In the genomic region with DNA sequence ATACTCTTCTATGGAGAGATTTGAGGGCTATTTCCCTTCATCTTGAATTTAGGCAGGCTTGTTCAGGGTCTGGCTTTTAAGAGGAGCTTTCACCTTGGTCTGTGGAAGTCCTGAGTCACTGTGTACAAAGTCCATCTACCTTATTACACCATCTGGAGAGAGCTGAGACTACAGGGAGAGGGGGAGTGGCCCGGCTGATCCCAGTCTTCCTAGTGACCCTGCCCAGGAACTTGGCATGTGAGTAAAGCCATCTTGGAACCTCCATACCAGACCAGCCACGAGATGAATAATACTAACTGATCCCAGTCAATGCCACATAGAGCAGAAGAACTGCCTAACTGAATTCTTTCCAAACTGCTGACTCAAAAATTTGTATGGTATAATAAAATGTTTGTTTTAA, we compare ENCODE assay signal across 12 cellular contexts. TPM values are rescaled to one million over a fixed set of nuclear protein-coding genes. Genes with fewer than 3 reads are reported as not detected.
DNase-seq lines count a peak whose midpoint lies in the region; ATAC-seq and TF ChIP-seq lines count a peak whose summit lies in the region.
"Had no signal": no experiment of that assay in that cellular context is flagged by ENCODE, and none has a peak within 500 bp of the region (broad histone marks: within the 10 kb centered on the region; RNA-seq: fewer than 3 reads in every experiment).

No MANE protein-coding gene starts in this region.

- peak overlapping the region; percentile 13 for H2AFZ ChIP-seq in HCT116 (ENCODE audit: low read depth, low read length, poor library complexity, severe bottlenecking)
- H2AFZ ChIP-seq in hepatocyte: peak overlapping the region; percentile 36

- intact Hi-C loops in HCT116 (cut with micrococcal nuclease) (no loop called here), adrenal gland (cut with DNase I) (loop anchor here in 1 of 2 donors (10.0 kb wide), 1 partner anchor 72 kb away; no protein-coding TSS in a partner anchor)

- TF ChIP-seq RAD21 in HCT116 (IDR thresholded peaks at IDR 0.05; ENCODE audit: low read depth): no peak

- TF ChIP-seq CTCF in HCT116 (IDR thresholded peaks at IDR 0.05 in 2 of 3, conservative IDR thresholded peaks at IDR 0.05 in 1 of 3; ENCODE audit: borderline replicate concordance in 1 of 3, insufficient read depth in 1 of 3, low read depth in 2 of 3, low read length in 2 of 3) (no peak), adrenal gland (IDR thresholded peaks at IDR 0.05) (no peak), hepatocyte (IDR thresholded peaks at IDR 0.05; ENCODE audit: poor library complexity) (no peak)

- H3K79me2 ChIP-seq in HCT116 (ENCODE audit: insufficient read depth, low read length): no peaks in the 10 kb centered on the region
- no peaks in the 10 kb centered on the region for H3K79me2 ChIP-seq in hepatocyte

- WGBS in adrenal gland, 4 donors: 33 to 62% (median 47%) methylated on average over 2 of the region's 2 CpGs
- 80% methylated on average over 2 of the region's 2 CpGs for WGBS in hepatocyte (ENCODE audit: low lambda C conversion rate, missing lambda C conversion rate)

- H3K4me1 ChIP-seq in HCT116 (ENCODE audit: control insufficient read depth in 1 of 2, insufficient read depth in 2 of 2, low read length in 2 of 2) (peaks cover 0 to 7% of the 10 kb centered on the region in 2 experiments; a peak in 2 of 4 replicates), adrenal gland (replicated peaks in 1 of 2) (peaks cover 0 to 8% of the 10 kb centered on the region in 2 donors), hepatocyte (ENCODE audit: insufficient read depth) (peaks cover 12% of the 10 kb centered on the region)

- H3K27ac ChIP-seq in HCT116 (ENCODE audit: low read depth, low read length) (no peak overlapping the region), adrenal gland (peak overlapping the region in 2 of 5 donors; percentile 53 to 65), hepatocyte (peak overlapping the region; percentile 94)
- H3K27ac ChIP-seq: thoracic aorta had no signal

- DNase-seq in HCT116 (ENCODE audit: low read depth, low spot score) (peak; percentile 15), adrenal gland (peak in 6 of 7 donors; percentile 32 to 85 (median 58)), hepatocyte (ENCODE audit: low spot score) (peak; percentile 87), stromal cell of bone marrow (ENCODE audit: low read depth) (peak; percentile 75), 8988T (no peak), NCI-H2081 treated with DMSO at 0.1 percent for 48 hours (lab: John Stamatoyannopoulos, UW) (no peak), SHP77 (lab: John Stamatoyannopoulos, UW) (no peak)
- DNase-seq in activated CD4-positive, alpha-beta T cell treated with anti-CD3 and anti-CD28 coated beads for 48 hours: no peak
- DNase-seq: activated naive CD8-positive, alpha-beta T cell treated with anti-CD3 and anti-CD28 coated beads, Interleukin-2, amount 50 U/mL, for 24 hours; DND-41; MM.1S had no signal

- RAD21 ChIA-PET in HCT116 (lab: Charles Lee; ENCODE audit: low non-redundant PET in 1 of 2, low total read pairs in 2 of 2, uncharacterized antibody in 2 of 2, unreplicated experiment in 2 of 2): no interaction called here

- H3K9ac ChIP-seq in HCT116 (ENCODE audit: low read length): no peak overlapping the region

- H3K36me3 ChIP-seq in HCT116 (ENCODE audit: control insufficient read depth in 1 of 2, insufficient read depth in 2 of 2, low read length in 2 of 2) (no peaks in the 10 kb centered on the region), adrenal gland (replicated peaks in 1 of 2) (no peaks in the 10 kb centered on the region), hepatocyte (replicated peaks; ENCODE audit: insufficient read depth, low read depth) (no peaks in the 10 kb centered on the region)
- H3K36me3 ChIP-seq: thoracic aorta had no signal

- no peaks in the 10 kb centered on the region for H3K9me2 ChIP-seq in HCT116 (ENCODE audit: insufficient read depth)
- H3K9me2 ChIP-seq in hepatocyte (replicated peaks; ENCODE audit: insufficient read depth): no peaks in the 10 kb centered on the region

- no peaks in the 10 kb centered on the region for H3K27me3 ChIP-seq in HCT116 (ENCODE audit: insufficient read depth, low read length)
- no peaks in the 10 kb centered on the region for H3K27me3 ChIP-seq in adrenal gland
- no peaks in the 10 kb centered on the region for H3K27me3 ChIP-seq in hepatocyte

- no peak; the same call in 1 of the 2 replicates for ATAC-seq in HCT116
- ATAC-seq: activated naive CD8-positive, alpha-beta T cell treated with anti-CD3 and anti-CD28 coated beads, Interleukin-2, amount 50 U/mL, for 24 hours had no signal

- no peaks in the 10 kb centered on the region for H4K20me1 ChIP-seq in HCT116 (ENCODE audit: insufficient read depth)
- H4K20me1 ChIP-seq in hepatocyte (ENCODE audit: insufficient read depth, poor library complexity, severe bottlenecking): no peaks in the 10 kb centered on the region

- no TSS peak for BruUV-seq in HCT116 (replicated peaks; lab: Mats Ljungman, UMichigan)

- H3K4me2 ChIP-seq in HCT116 (ENCODE audit: low read length) (0 out of 2 replicates have a peak overlapping the region, but pooled peaks have one; percentile 11), hepatocyte (peak overlapping the region; percentile 23)

- POLR2A ChIA-PET in HCT116 (lab: Charles Lee): no interaction called here

- no peaks in the 10 kb centered on the region for H3K9me3 ChIP-seq in HCT116 (ENCODE audit: control insufficient read depth in 1 of 2, insufficient read depth in 1 of 2, low read depth in 1 of 2, low read length in 2 of 2)
- H3K9me3 ChIP-seq in adrenal gland (replicated peaks in 1 of 3): no peaks in the 10 kb centered on the region
- peaks cover 4% of the 10 kb centered on the region for H3K9me3 ChIP-seq in hepatocyte (ENCODE audit: low read depth)

- H3K4me3 ChIP-seq in HCT116 (replicated peaks in 1 of 2; ENCODE audit: low read depth in 1 of 2, low read length in 2 of 2): no peak overlapping the region
- no peak overlapping the region for H3K4me3 ChIP-seq in adrenal gland
- H3K4me3 ChIP-seq in hepatocyte: no peak overlapping the region
- H3K4me3 ChIP-seq: thoracic aorta had no signal

- TF ChIP-seq POLR2A in HCT116 (IDR thresholded peaks at IDR 0.05; ENCODE audit: borderline replicate concordance, extremely low read depth, insufficient read depth, insufficient read length) (no peak), adrenal gland (IDR thresholded peaks at IDR 0.05) (no peak)

- CTCF ChIA-PET in HCT116 (lab: Charles Lee): interaction anchor here (0.7 kb wide), 1 partner anchor 12 kb away, joined by 3 read pairs; no protein-coding TSS in a partner anchor

TF ChIP-seq in HCT116, 20 proteins besides CTCF, POLR2A, EP300 and RAD21:
- no peak for TF ChIP-seq EZH2phosphoT487 (IDR thresholded peaks at IDR 0.05; ENCODE audit: borderline replicate concordance)

RNA-seq across cellular contexts. Expression of a gene that starts 8.4 kb away (rescaled TPM):
- total RNA-seq in HCT116 (2021; ENCODE audit: unreplicated experiment) (26.5 TPM), adrenal gland (100 to 1,000 TPM; 270 to 659 (median 397) TPM), hepatocyte (503 and 527 TPM in 2 replicates)
- 6.1 and 10.7 TPM in 2 replicates for polyA plus RNA-seq in HCT116 (2012)
- polyA plus RNA-seq in adrenal gland (100 to 1,000 TPM in 1 of 3 donors, 10 to 100 TPM in 2; 39.0 to 162 (median 49.3) TPM), hepatocyte (173 and 219 TPM in 2 replicates)

Comparison
In these comparisons a context has a peak if more than half of its experiments do, and no peak if none do; other contexts are left out.
1. DNase-seq: peak in HCT116 (single experiment), adrenal gland (6 of 7), hepatocyte (single experiment) and stromal cell of bone marrow (single experiment); none in 8988T (single experiment), NCI-H2081 treated with DMSO at 0.1 percent for 48 hours (single experiment), SHP77 (0 of 2) and activated CD4-positive, alpha-beta T cell treated with anti-CD3 and anti-CD28 coated beads for 48 hours (single experiment).